19 cellular contexts compared by ENCODE assay signal in genomic region chr12:128982933-128983332, GRCh38.
DNase-seq lines count a peak whose midpoint lies in the region; TF ChIP-seq lines count a peak whose summit lies in the region.
"Had no signal": no experiment of that assay in that cellular context is flagged by ENCODE, and none has a peak within 500 bp of the region (broad histone marks: within the 10 kb centered on the region; RNA-seq: fewer than 3 reads in every experiment).

No MANE protein-coding gene starts in this region.

- H3K27me3 Mint-ChIP-seq in progenitor cell of endocrine pancreas = peaks cover 6% of the 10 kb centered on the region
- peaks cover 5 to 15% (median 9%) of the 10 kb centered on the region in 3 donors for H3K27me3 Mint-ChIP-seq in CD14-positive monocyte (ENCODE audit: low read depth in 3 of 3)

- H3K27ac ChIP-seq in neutrophil = peak overlapping the region; percentile 33
- H3K27ac ChIP-seq: 22Rv1, A549, C4-2B, HL-60 had no signal

- H3K36me3 ChIP-seq in neutrophil = peaks cover 91% of the 10 kb centered on the region

- no peaks in the 10 kb centered on the region for H3K9me3 Mint-ChIP-seq in progenitor cell of endocrine pancreas (ENCODE audit: low read depth)
- peaks cover 0 to 11% (median 2%) of the 10 kb centered on the region in 7 donors for H3K9me3 Mint-ChIP-seq in CD14-positive monocyte

- no peaks in the 10 kb centered on the region for H3K36me3 Mint-ChIP-seq in progenitor cell of endocrine pancreas (ENCODE audit: insufficient read depth)
- H3K36me3 Mint-ChIP-seq in CD14-positive monocyte = peaks cover 62 to 67% of the 10 kb centered on the region in 2 donors
- H3K36me3 Mint-ChIP-seq: CD4-positive, alpha-beta memory T cell had no signal

- H3K9me3 ChIP-seq in neutrophil = no peaks in the 10 kb centered on the region
- H3K9me3 ChIP-seq: A549 had no signal

- DNase-seq in NCI-H748 (lab: John Stamatoyannopoulos, UW; ENCODE audit: unreplicated experiment) (peak; percentile 39), NCI-H748 treated with DMSO at 0.1 percent for 48 hours (lab: John Stamatoyannopoulos, UW) (no peak), NCI-H510A (lab: John Stamatoyannopoulos, UW) (peak; percentile 71), progenitor cell of endocrine pancreas (ENCODE audit: low spot score, unreplicated experiment) (no peak), CD14-positive monocyte (ENCODE audit: low spot score) (no peak)
- DNase-seq in activated T-cell treated with anti-CD3 and anti-CD28 coated beads, Interleukin-2, amount 50 U/mL, for 1 hour = no peak
- DNase-seq: AML-193; CD4-positive, alpha-beta memory T cell; DMS 273 treated with DMSO at 0.1 percent for 48 hours; DMS79; GDM1; GOT3; H7; HFFc6 had no signal

- H3K4me1 Mint-ChIP-seq in progenitor cell of endocrine pancreas (ENCODE audit: low read depth) = no peaks in the 10 kb centered on the region
- no peaks in the 10 kb centered on the region for H3K4me1 Mint-ChIP-seq in CD14-positive monocyte
- H3K4me1 Mint-ChIP-seq: CD4-positive, alpha-beta memory T cell had no signal

- no peak overlapping the region for H3K4me3 ChIP-seq in neutrophil (ENCODE audit: low read depth in 1 of 2, low read length in 1 of 2)
- H3K4me3 ChIP-seq: A549 had no signal

- TF ChIP-seq CTCF in neutrophil (IDR thresholded peaks at IDR 0.05) = no peak
- TF ChIP-seq CTCF in progenitor cell of endocrine pancreas (IDR thresholded peaks at IDR 0.05; ENCODE audit: unreplicated experiment) = no peak
- no peak for TF ChIP-seq CTCF in CD14-positive monocyte (IDR thresholded peaks at IDR 0.05)

- no peaks in the 10 kb centered on the region for H3K27me3 ChIP-seq in neutrophil

- H3K27ac Mint-ChIP-seq in progenitor cell of endocrine pancreas (no peak overlapping the region), CD14-positive monocyte (peak overlapping the region in 1 of 7 donors; percentile 20)
- H3K27ac Mint-ChIP-seq: HFFc6 had no signal

- no peak overlapping the region for H3K4me3 Mint-ChIP-seq in progenitor cell of endocrine pancreas (ENCODE audit: low read depth)
- H3K4me3 Mint-ChIP-seq in CD14-positive monocyte = no peak overlapping the region
- H3K4me3 Mint-ChIP-seq: CD4-positive, alpha-beta memory T cell; HFFc6 had no signal

- intact Hi-C loops in CD14-positive monocyte (cut with micrococcal nuclease) = no loop called here

- no peaks in the 10 kb centered on the region for H3K4me1 ChIP-seq in neutrophil (ENCODE audit: control insufficient read depth in 1 of 2, insufficient read depth in 1 of 2, low read depth in 1 of 2, low read length in 1 of 2)
- H3K4me1 ChIP-seq: A549 had no signal

Comparison
In these comparisons a context has a peak if more than half of its experiments do, and no peak if none do; other contexts are left out.
1. DNase-seq: peak in NCI-H748 (single experiment) and NCI-H510A (single experiment); none in NCI-H748 treated with DMSO at 0.1 percent for 48 hours (single experiment), progenitor cell of endocrine pancreas (single experiment), CD14-positive monocyte (single experiment) and activated T-cell treated with anti-CD3 and anti-CD28 coated beads, Interleukin-2, amount 50 U/mL, for 1 hour (single experiment).